In the genomic region with DNA sequence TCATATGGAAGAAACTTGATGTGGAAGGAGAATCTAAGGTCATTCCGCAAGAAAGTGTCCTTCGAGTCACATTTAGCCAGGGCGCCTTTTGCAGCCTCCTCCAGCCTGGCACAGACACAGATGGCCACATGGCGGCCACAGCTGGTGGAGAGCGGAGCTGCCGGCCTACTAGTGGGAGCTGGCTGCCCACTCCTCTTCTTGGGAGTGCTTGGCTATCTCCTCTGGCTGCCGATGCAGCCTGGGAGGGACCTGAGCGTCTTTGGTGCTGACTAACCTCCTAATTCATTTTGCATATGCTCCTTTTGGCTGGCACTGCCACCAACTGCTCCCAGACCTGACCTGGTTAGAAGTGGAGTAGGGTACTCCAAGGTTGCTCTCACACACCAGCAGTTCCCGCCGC, we compare ENCODE assay signal across 1 cellular context.
TF ChIP-seq lines count a peak whose summit lies in the region.

No MANE protein-coding gene starts in this region.

TF ChIP-seq in GM23338, 12 proteins besides CTCF, POLR2A, EP300 and RAD21 (continued from another document):
- TF ChIP-seq ETS1 (IDR thresholded peaks at IDR 0.05) (no peak), NANOG (IDR thresholded peaks at IDR 0.05; ENCODE audit: borderline replicate concordance) (no peak), CREB1 (CRISPR knock-in tag; IDR thresholded peaks at IDR 0.05; ENCODE audit: low read depth) (no peak), POLR2AphosphoS5 (IDR thresholded peaks at IDR 0.05; ENCODE audit: low read depth) (no peak), EZH2 (IDR thresholded peaks at IDR 0.05; ENCODE audit: low read depth, unreplicated experiment) (no peak), STAT1 (IDR thresholded peaks at IDR 0.05; ENCODE audit: unreplicated experiment) (no peak)
- TF ChIP-seq, protein P1, sequence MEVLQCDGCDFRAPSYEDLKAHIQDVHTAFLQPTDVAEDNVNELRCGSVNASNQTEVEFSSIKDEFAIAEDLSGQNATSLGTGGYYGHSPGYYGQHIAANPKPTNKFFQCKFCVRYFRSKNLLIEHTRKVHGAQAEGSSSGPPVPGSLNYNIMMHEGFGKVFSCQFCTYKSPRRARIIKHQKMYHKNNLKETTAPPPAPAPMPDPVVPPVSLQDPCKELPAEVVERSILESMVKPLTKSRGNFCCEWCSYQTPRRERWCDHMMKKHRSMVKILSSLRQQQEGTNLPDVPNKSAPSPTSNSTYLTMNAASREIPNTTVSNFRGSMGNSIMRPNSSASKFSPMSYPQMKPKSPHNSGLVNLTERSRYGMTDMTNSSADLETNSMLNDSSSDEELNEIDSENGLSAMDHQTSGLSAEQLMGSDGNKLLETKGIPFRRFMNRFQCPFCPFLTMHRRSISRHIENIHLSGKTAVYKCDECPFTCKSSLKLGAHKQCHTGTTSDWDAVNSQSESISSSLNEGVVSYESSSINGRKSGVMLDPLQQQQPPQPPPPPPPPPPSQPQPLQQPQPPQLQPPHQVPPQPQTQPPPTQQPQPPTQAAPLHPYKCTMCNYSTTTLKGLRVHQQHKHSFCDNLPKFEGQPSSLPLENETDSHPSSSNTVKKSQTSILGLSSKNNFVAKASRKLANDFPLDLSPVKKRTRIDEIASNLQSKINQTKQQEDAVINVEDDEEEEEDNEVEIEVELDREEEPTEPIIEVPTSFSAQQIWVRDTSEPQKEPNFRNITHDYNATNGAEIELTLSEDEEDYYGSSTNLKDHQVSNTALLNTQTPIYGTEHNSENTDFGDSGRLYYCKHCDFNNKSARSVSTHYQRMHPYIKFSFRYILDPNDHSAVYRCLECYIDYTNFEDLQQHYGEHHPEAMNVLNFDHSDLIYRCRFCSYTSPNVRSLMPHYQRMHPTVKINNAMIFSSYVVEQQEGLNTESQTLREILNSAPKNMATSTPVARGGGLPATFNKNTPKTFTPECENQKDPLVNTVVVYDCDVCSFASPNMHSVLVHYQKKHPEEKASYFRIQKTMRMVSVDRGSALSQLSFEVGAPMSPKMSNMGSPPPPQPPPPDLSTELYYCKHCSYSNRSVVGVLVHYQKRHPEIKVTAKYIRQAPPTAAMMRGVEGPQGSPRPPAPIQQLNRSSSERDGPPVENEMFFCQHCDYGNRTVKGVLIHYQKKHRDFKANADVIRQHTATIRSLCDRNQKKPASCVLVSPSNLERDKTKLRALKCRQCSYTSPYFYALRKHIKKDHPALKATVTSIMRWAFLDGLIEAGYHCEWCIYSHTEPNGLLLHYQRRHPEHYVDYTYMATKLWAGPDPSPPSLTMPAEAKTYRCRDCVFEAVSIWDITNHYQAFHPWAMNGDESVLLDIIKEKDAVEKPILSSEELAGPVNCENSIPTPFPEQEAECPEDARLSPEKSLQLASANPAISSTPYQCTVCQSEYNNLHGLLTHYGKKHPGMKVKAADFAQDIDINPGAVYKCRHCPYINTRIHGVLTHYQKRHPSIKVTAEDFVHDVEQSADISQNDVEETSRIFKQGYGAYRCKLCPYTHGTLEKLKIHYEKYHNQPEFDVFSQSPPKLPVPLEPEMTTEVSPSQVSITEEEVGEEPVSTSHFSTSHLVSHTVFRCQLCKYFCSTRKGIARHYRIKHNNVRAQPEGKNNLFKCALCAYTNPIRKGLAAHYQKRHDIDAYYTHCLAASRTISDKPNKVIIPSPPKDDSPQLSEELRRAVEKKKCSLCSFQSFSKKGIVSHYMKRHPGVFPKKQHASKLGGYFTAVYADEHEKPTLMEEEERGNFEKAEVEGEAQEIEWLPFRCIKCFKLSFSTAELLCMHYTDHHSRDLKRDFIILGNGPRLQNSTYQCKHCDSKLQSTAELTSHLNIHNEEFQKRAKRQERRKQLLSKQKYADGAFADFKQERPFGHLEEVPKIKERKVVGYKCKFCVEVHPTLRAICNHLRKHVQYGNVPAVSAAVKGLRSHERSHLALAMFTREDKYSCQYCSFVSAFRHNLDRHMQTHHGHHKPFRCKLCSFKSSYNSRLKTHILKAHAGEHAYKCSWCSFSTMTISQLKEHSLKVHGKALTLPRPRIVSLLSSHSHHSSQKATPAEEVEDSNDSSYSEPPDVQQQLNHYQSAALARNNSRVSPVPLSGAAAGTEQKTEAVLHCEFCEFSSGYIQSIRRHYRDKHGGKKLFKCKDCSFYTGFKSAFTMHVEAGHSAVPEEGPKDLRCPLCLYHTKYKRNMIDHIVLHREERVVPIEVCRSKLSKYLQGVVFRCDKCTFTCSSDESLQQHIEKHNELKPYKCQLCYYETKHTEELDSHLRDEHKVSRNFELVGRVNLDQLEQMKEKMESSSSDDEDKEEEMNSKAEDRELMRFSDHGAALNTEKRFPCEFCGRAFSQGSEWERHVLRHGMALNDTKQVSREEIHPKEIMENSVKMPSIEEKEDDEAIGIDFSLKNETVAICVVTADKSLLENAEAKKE (CRISPR knock-in tag; IDR thresholded peaks at IDR 0.05) = no peak
TF ChIP-seq in GM23338: peak in this region for 0.
